Comparison of ENCODE assay signal across 20 cellular contexts in genomic region chr2:145185696-145186095, GRCh38.
DNase-seq lines count a peak whose midpoint lies in the region; ATAC-seq, FAIRE-seq and TF ChIP-seq lines count a peak whose summit lies in the region.
"Had no signal": no experiment of that assay in that cellular context is flagged by ENCODE, and none has a peak within 500 bp of the region (broad histone marks: within the 10 kb centered on the region; RNA-seq: fewer than 3 reads in every experiment).

No MANE protein-coding gene starts in this region.

- no peaks in the 10 kb centered on the region for H3K79me2 ChIP-seq in endothelial cell of umbilical vein (ENCODE audit: control insufficient read depth, insufficient read depth, low read length)

- no peaks in the 10 kb centered on the region for H3K36me3 ChIP-seq in BJ (ENCODE audit: control insufficient read depth, insufficient read depth, low read length)
- no peaks in the 10 kb centered on the region for H3K36me3 ChIP-seq in endothelial cell of umbilical vein (ENCODE audit: control insufficient read depth in 2 of 2, extremely low read depth in 1 of 2, insufficient read depth in 2 of 2, low read length in 2 of 2)
- no peaks in the 10 kb centered on the region for H3K36me3 ChIP-seq in testis (ENCODE audit: low read depth, missing control alignments)
- H3K36me3 ChIP-seq in sigmoid colon, result no peaks in the 10 kb centered on the region
- H3K36me3 ChIP-seq: right lobe of liver had no signal

- intact Hi-C loops in endothelial cell of umbilical vein (cut with micrococcal nuclease) (no loop called here), testis (cut with DNase I; ENCODE audit: low total_unique reads) (no loop called here), sigmoid colon (cut with DNase I) (no loop called here)

- no peak overlapping the region for H3K4me2 ChIP-seq in endothelial cell of umbilical vein (ENCODE audit: insufficient read depth, low read length)

- CTCF ChIA-PET in BJ (lab: Yijun Ruan, JAX), result interaction anchor here (0.7 to 1.1 kb wide), 3 partner anchors 10 to 186 kb away, joined by 3 read pairs; no protein-coding TSS in a partner anchor
- CTCF ChIA-PET in endothelial cell of umbilical vein (lab: Charles Lee), result interaction anchor here (0.7 to 2.1 kb wide), 2 partner anchors 9 to 492 kb away, joined by 4 to 6 read pairs; no protein-coding TSS in a partner anchor

- TF ChIP-seq POLR2A in endothelial cell of umbilical vein (IDR thresholded peaks at IDR 0.05; ENCODE audit: low read depth, low read length) (no peak), testis (IDR thresholded peaks at IDR 0.05) (no peak), sigmoid colon (IDR thresholded peaks at IDR 0.05) (no peak)

- TF ChIP-seq EP300 in sigmoid colon (IDR thresholded peaks at IDR 0.05), result no peak

- no peak for ATAC-seq in GM21528 (IDR thresholded peaks at IDR 0.05; ENCODE audit: low FRiP score, unreplicated experiment)
- ATAC-seq: activated naive CD4-positive, alpha-beta T cell treated with anti-CD3 and anti-CD28 coated beads, Interleukin-2, amount 50 U/mL, for 72 hours; GM12878; mucosa of descending colon; right lobe of liver had no signal

- TF ChIP-seq CTCF in BJ (IDR thresholded peaks at IDR 0.05; ENCODE audit: insufficient read depth, low read depth, low read length), result no peak
- no peak for TF ChIP-seq CTCF in endothelial cell of umbilical vein (IDR thresholded peaks at IDR 0.05; ENCODE audit: extremely low read depth in 1 of 2, insufficient read depth in 1 of 2, low read depth in 1 of 2, low read length in 2 of 2)
- TF ChIP-seq CTCF in testis (IDR thresholded peaks at IDR 0.05), result no peak
- TF ChIP-seq CTCF in sigmoid colon (IDR thresholded peaks at IDR 0.05), result no peak
- TF ChIP-seq CTCF in D721Med (IDR thresholded peaks at IDR 0.05; ENCODE audit: insufficient read depth, missing control alignments), result no peak

- peaks cover 7% of the 10 kb centered on the region for H3K4me1 ChIP-seq in endothelial cell of umbilical vein (ENCODE audit: control insufficient read depth, extremely low read depth, insufficient read depth, low read length)
- H3K4me1 ChIP-seq in testis, result no peaks in the 10 kb centered on the region
- no peaks in the 10 kb centered on the region for H3K4me1 ChIP-seq in sigmoid colon
- H3K4me1 ChIP-seq: right lobe of liver had no signal

- no peak overlapping the region for H3K27ac ChIP-seq in endothelial cell of umbilical vein (ENCODE audit: insufficient read depth, low read depth, low read length)
- H3K27ac ChIP-seq in testis, result no peak overlapping the region
- H3K27ac ChIP-seq in sigmoid colon, result peak overlapping the region in 1 of 4 donors; percentile 37
- H3K27ac ChIP-seq: right lobe of liver had no signal

- no peak overlapping the region for H2AFZ ChIP-seq in endothelial cell of umbilical vein (ENCODE audit: low read depth, low read length)

- FAIRE-seq in endothelial cell of umbilical vein (lab: Jason Lieb, UNC), result no peak
- FAIRE-seq in D721Med (lab: Jason Lieb, UNC), result no peak
- FAIRE-seq: GM12878, RCC 7860 had no signal

- H4K20me1 ChIP-seq in endothelial cell of umbilical vein (replicated peaks; ENCODE audit: control insufficient read depth, extremely low read depth, insufficient read depth, low read length), result no peaks in the 10 kb centered on the region

- H3K4me3 ChIP-seq in BJ (ENCODE audit: low read depth, low read length) (no peak overlapping the region), endothelial cell of umbilical vein (replicated peaks in 1 of 3; ENCODE audit: insufficient read depth in 1 of 3, low read depth in 1 of 3, low read length in 3 of 3) (no peak overlapping the region), testis (no peak overlapping the region), sigmoid colon (no peak overlapping the region)
- H3K4me3 ChIP-seq: GM12878, mucosa of descending colon, right lobe of liver had no signal

- WGBS in testis, 2 donors, result 96 to 100% methylated on average over 3 of the region's 3 CpGs
- WGBS in sigmoid colon, 2 donors, result 95 to 97% methylated on average over 3 of the region's 3 CpGs

- POLR2A ChIA-PET in BJ (lab: Charles Lee), result interaction anchor here (0.6 kb wide), 1 partner anchor 1723 kb away, joined by 3 read pairs; no protein-coding TSS in a partner anchor
- POLR2A ChIA-PET in endothelial cell of umbilical vein (lab: Charles Lee), result interaction anchor here (0.7 kb wide), 1 partner anchor 273 kb away, joined by 9 read pairs; no protein-coding TSS in a partner anchor

- H3K9me3 ChIP-seq in endothelial cell of umbilical vein (replicated peaks; ENCODE audit: control insufficient read depth, insufficient read depth, low read length) (no peaks in the 10 kb centered on the region), testis (no peaks in the 10 kb centered on the region), sigmoid colon (no peaks in the 10 kb centered on the region)
- H3K9me3 ChIP-seq: mucosa of descending colon, right lobe of liver had no signal

- DNase-seq in BJ (ENCODE audit: low read depth) (peak; percentile 37), NCI-H226 (peak; percentile 31), endothelial cell of umbilical vein (ENCODE audit: low read depth, low spot score) (no peak), kidney glomerular epithelial cell (lab: John Stamatoyannopoulos, UW) (peak; percentile 42), testis (no peak), sigmoid colon (no peak), D721Med (ENCODE audit: insufficient read length, low spot score) (no peak)
- DNase-seq: activated CD4-positive, alpha-beta T cell treated with anti-CD3 and anti-CD28 coated beads, Interleukin-2, amount 50 U/mL, for 4 hours; activated T-cell treated with anti-CD3 and anti-CD28 coated beads, Interleukin-2, amount 50 U/mL, for 1 hour; COR-L47; GDM1; mucosa of descending colon; NCI-H2029; right lobe of liver; stimulated activated CD4-positive, alpha-beta T cell treated with anti-CD3 and anti-CD28 coated beads, Interleukin-4, amount 100 ng/mL, for 1 hour; T-helper 1 cell had no signal

- H3K9ac ChIP-seq in endothelial cell of umbilical vein (replicated peaks; ENCODE audit: extremely low read depth, insufficient read depth, low read length), result no peak overlapping the region

- no peaks in the 10 kb centered on the region for H3K9me1 ChIP-seq in endothelial cell of umbilical vein (replicated peaks; ENCODE audit: control insufficient read depth, extremely low read depth, insufficient read depth, low read length)

- BruUV-seq in endothelial cell of umbilical vein (replicated peaks; lab: Mats Ljungman, UMichigan), result no TSS peak

- no peaks in the 10 kb centered on the region for H3K27me3 ChIP-seq in BJ (ENCODE audit: control insufficient read depth, insufficient read depth, low read length)
- H3K27me3 ChIP-seq in endothelial cell of umbilical vein (ENCODE audit: control insufficient read depth in 2 of 2, insufficient read depth in 2 of 2, low read length in 2 of 2), result no peaks in the 10 kb centered on the region
- no peaks in the 10 kb centered on the region for H3K27me3 ChIP-seq in testis
- no peaks in the 10 kb centered on the region for H3K27me3 ChIP-seq in sigmoid colon
- H3K27me3 ChIP-seq: right lobe of liver had no signal

- dilution Hi-C loops in endothelial cell of umbilical vein (cut with MboI; ENCODE audit: extremely low pct_ligation_motif_present, low sequenced_read_pairs), result no loop called here

TF ChIP-seq in endothelial cell of umbilical vein, 7 proteins besides CTCF, POLR2A, EP300 and RAD21:
- TF ChIP-seq GATA2 (IDR thresholded peaks at IDR 0.05; ENCODE audit: insufficient read depth, insufficient read length, low read depth, low read length), result peak; percentile 27
- no peak for TF ChIP-seq FOS (IDR thresholded peaks at IDR 0.05; ENCODE audit: borderline replicate concordance, insufficient read depth, low read length)

Comparison
In these comparisons a context has a peak if more than half of its experiments do, and no peak if none do; other contexts are left out.
1. DNase-seq: peak in BJ (single experiment), NCI-H226 (single experiment) and kidney glomerular epithelial cell (single experiment); none in endothelial cell of umbilical vein (single experiment), testis (single experiment), sigmoid colon (single experiment) and D721Med (single experiment).